ENCODE assay signal across 8 cellular contexts in genomic region chr11:102495161-102496042, GRCh38. TPM values are rescaled to one million over a fixed set of nuclear protein-coding genes. Genes with fewer than 3 reads are reported as not detected.
DNase-seq lines count a peak whose midpoint lies in the region; ATAC-seq, FAIRE-seq and TF ChIP-seq lines count a peak whose summit lies in the region.

No MANE protein-coding gene starts in this region.

- ATAC-seq in GM21447 (IDR thresholded peaks at IDR 0.05; ENCODE audit: unreplicated experiment) (peak; percentile 90), omental fat pad (ENCODE audit: low FRiP score) (peak; percentile 57)

- H3K27ac Mint-ChIP-seq in activated T-cell treated with anti-CD3 and anti-CD28 coated beads, Interleukin-2, amount 50 U/mL, for 24 hours, result peak overlapping the region; percentile 29

- no peaks in the 10 kb centered on the region for H3K9me3 Mint-ChIP-seq in activated T-cell treated with anti-CD3 and anti-CD28 coated beads, Interleukin-2, amount 50 U/mL, for 24 hours

- peak in 1 of 3 donors; percentile 20 for TF ChIP-seq CTCF in omental fat pad (IDR thresholded peaks at IDR 0.05)

- H3K36me3 Mint-ChIP-seq in activated T-cell treated with anti-CD3 and anti-CD28 coated beads, Interleukin-2, amount 50 U/mL, for 24 hours (ENCODE audit: low read depth), result no peaks in the 10 kb centered on the region

- peaks cover 30% of the 10 kb centered on the region for H3K4me1 Mint-ChIP-seq in activated T-cell treated with anti-CD3 and anti-CD28 coated beads, Interleukin-2, amount 50 U/mL, for 24 hours (ENCODE audit: low read depth)

- peaks cover 3% of the 10 kb centered on the region for H3K27me3 Mint-ChIP-seq in activated T-cell treated with anti-CD3 and anti-CD28 coated beads, Interleukin-2, amount 50 U/mL, for 24 hours

- no peak overlapping the region for H3K4me3 Mint-ChIP-seq in activated T-cell treated with anti-CD3 and anti-CD28 coated beads, Interleukin-2, amount 50 U/mL, for 24 hours

- FAIRE-seq in frontal cortex (lab: Jason Lieb, UNC), result peak; percentile 95

- peak; percentile 41 to 68 for DNase-seq in NCI-H524 (lab: John Stamatoyannopoulos, UW)
- DNase-seq in NCI-H524 treated with DMSO at 0.1 percent for 48 hours (lab: John Stamatoyannopoulos, UW), result no peak
- peak; percentile 52 for DNase-seq in HPDE6-E6E7 (ENCODE audit: extremely low spot score)
- DNase-seq in NCI-H748 treated with DMSO at 0.1 percent for 48 hours (lab: John Stamatoyannopoulos, UW), result peak; percentile 47
- DNase-seq in activated T-cell treated with anti-CD3 and anti-CD28 coated beads, Interleukin-2, amount 50 U/mL, for 24 hours, result no peak
- peak; percentile 38 to 58 for DNase-seq in frontal cortex (ENCODE audit: low spot score in 2 of 2)
- DNase-seq in omental fat pad (ENCODE audit: low spot score), result no peak

RNA-seq across cellular contexts. Expression of gene MMP7, which starts 35.1 kb away (rescaled TPM):
- total RNA-seq in frontal cortex (not detected), omental fat pad (10 to 100 TPM in 1 of 4 donors, 1 to 10 TPM in 1, not detected in 2; 2.1 to 34.2 TPM)

RNA-seq across cellular contexts. Expression of gene TMEM123, which starts 42.8 kb away (rescaled TPM):
- 109 TPM for total RNA-seq in frontal cortex
- total RNA-seq in omental fat pad, result 100 to 1,000 TPM in 2 of 4 donors, 10 to 100 TPM in 2; 81.8 to 109 (median 98.8) TPM

Comparison
In these comparisons a context has a peak if more than half of its experiments do, and no peak if none do; other contexts are left out.
1. DNase-seq: peak in NCI-H524 (2 of 2), HPDE6-E6E7 (single experiment), NCI-H748 treated with DMSO at 0.1 percent for 48 hours (single experiment) and frontal cortex (2 of 2); none in NCI-H524 treated with DMSO at 0.1 percent for 48 hours (single experiment), activated T-cell treated with anti-CD3 and anti-CD28 coated beads, Interleukin-2, amount 50 U/mL, for 24 hours (single experiment) and omental fat pad (single experiment).